In genomic region chr6:151379933-151380847, GRCh38 we compare ENCODE assay signal across 1 cellular context.
TF ChIP-seq lines count a peak whose summit lies in the region.

No MANE protein-coding gene starts in this region.

TF ChIP-seq in GM12878, 131 proteins besides CTCF, POLR2A, EP300 and RAD21 (continued from another document and continues in another):
- TF ChIP-seq WRNIP1 (IDR thresholded peaks at IDR 0.05; ENCODE audit: borderline replicate concordance, low read depth, low read length) (no peak), NBN (IDR thresholded peaks at IDR 0.05) (no peak), SPI1 (IDR thresholded peaks at IDR 0.05; ENCODE audit: borderline replicate concordance, insufficient read depth, low read depth, low read length) (peak; percentile 51; the same call in 1 of the 2 replicates), ATF7 (IDR thresholded peaks at IDR 0.05; ENCODE audit: low read depth) (peak; percentile 24; the same call in 1 of the 2 replicates), ZNF207 (IDR thresholded peaks at IDR 0.05; ENCODE audit: borderline replicate concordance) (no peak), NFXL1 (IDR thresholded peaks at IDR 0.05; ENCODE audit: borderline replicate concordance) (no peak), HDGF (IDR thresholded peaks at IDR 0.05) (peak; percentile 62), IKZF2 (IDR thresholded peaks at IDR 0.05) (0 out of 4 replicates have a peak, but pooled peaks have one; percentile 16 to 35), CHD2 (IDR thresholded peaks at IDR 0.05; ENCODE audit: borderline replicate concordance, low read depth, low read length) (no peak), ZNF274 (IDR thresholded peaks at IDR 0.05; ENCODE audit: insufficient read depth, insufficient read length) (no peak), IRF5 (IDR thresholded peaks at IDR 0.05; ENCODE audit: borderline replicate concordance) (no peak), SMC3 (IDR thresholded peaks at IDR 0.05; ENCODE audit: borderline replicate concordance, low read length) (no peak), IKZF1 (conservative IDR thresholded peaks at IDR 0.05) (peak; percentile 54; the same call in 1 of the 2 replicates), POLR2AphosphoS5 (IDR thresholded peaks at IDR 0.05; ENCODE audit: low read length) (peak; percentile 48; the same call in 1 of the 2 replicates), CREM (IDR thresholded peaks at IDR 0.05; ENCODE audit: low read depth) (no peak), ZBTB40 (IDR thresholded peaks at IDR 0.05; ENCODE audit: borderline replicate concordance) (peak; percentile 16; the same call in 1 of the 2 replicates), SP1 (IDR thresholded peaks at IDR 0.05; ENCODE audit: low read depth, low read length) (no peak), MEF2A (IDR thresholded peaks at IDR 0.05; ENCODE audit: insufficient read depth, low read depth, low read length) (0 out of 2 replicates have a peak, but pooled peaks have one; percentile 16), ZSCAN29 (IDR thresholded peaks at IDR 0.05) (no peak), MLLT1 (IDR thresholded peaks at IDR 0.05) (peak; percentile 98), ETV6 (conservative IDR thresholded peaks at IDR 0.05 in 1 of 2, IDR thresholded peaks at IDR 0.05 in 1 of 2; ENCODE audit: borderline replicate concordance in 1 of 2, low read depth in 1 of 2) (0 out of 4 replicates have a peak, but pooled peaks of 1 of the 2 experiments have one; percentile 8), CBFB (IDR thresholded peaks at IDR 0.05; ENCODE audit: low read depth) (no peak), ZNF592 (IDR thresholded peaks at IDR 0.05) (no peak), CBX3 (IDR thresholded peaks at IDR 0.05; ENCODE audit: borderline replicate concordance, low read depth) (no peak), STAT1 (conservative IDR thresholded peaks at IDR 0.05) (no peak), ZBTB11 (CRISPR knock-in tag; IDR thresholded peaks at IDR 0.05) (no peak), BHLHE40 (IDR thresholded peaks at IDR 0.05; ENCODE audit: borderline replicate concordance in 1 of 2, low read depth in 2 of 2, low read length in 1 of 2) (no peak), CEBPZ (IDR thresholded peaks at IDR 0.05; ENCODE audit: low read depth, low read length) (no peak), IRF4 (IDR thresholded peaks at IDR 0.05; ENCODE audit: low read depth, low read length) (no peak), ZNF384 (IDR thresholded peaks at IDR 0.05; ENCODE audit: borderline replicate concordance, low read depth, low read length) (peak; percentile 10; the same call in 1 of the 2 replicates), BCL3 (IDR thresholded peaks at IDR 0.05; ENCODE audit: borderline replicate concordance, insufficient read depth, low read depth, low read length, poor library complexity, severe bottlenecking) (no peak), JUNB (IDR thresholded peaks at IDR 0.05) (no peak)
- TF ChIP-seq, protein P1, sequence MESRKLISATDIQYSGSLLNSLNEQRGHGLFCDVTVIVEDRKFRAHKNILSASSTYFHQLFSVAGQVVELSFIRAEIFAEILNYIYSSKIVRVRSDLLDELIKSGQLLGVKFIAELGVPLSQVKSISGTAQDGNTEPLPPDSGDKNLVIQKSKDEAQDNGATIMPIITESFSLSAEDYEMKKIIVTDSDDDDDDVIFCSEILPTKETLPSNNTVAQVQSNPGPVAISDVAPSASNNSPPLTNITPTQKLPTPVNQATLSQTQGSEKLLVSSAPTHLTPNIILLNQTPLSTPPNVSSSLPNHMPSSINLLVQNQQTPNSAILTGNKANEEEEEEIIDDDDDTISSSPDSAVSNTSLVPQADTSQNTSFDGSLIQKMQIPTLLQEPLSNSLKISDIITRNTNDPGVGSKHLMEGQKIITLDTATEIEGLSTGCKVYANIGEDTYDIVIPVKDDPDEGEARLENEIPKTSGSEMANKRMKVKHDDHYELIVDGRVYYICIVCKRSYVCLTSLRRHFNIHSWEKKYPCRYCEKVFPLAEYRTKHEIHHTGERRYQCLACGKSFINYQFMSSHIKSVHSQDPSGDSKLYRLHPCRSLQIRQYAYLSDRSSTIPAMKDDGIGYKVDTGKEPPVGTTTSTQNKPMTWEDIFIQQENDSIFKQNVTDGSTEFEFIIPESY (IDR thresholded peaks at IDR 0.05): no peak
